ENCODE assay signal across 9 cellular contexts in genomic region chr13:31930901-31931522, GRCh38.
DNase-seq lines count a peak whose midpoint lies in the region; ATAC-seq lines count a peak whose summit lies in the region.
"Had no signal": no experiment of that assay in that cellular context is flagged by ENCODE, and none has a peak within 500 bp of the region (broad histone marks: within the 10 kb centered on the region; RNA-seq: fewer than 3 reads in every experiment).

No MANE protein-coding gene starts in this region.

- no peak overlapping the region for H3K9ac ChIP-seq in Karpas-422 (ENCODE audit: low read length)

- H3K27ac Mint-ChIP-seq in activated T-helper 1 cell treated with anti-CD3 and anti-CD28 coated beads, Interleukin-12 subunit alpha, Interleukin-12 subunit beta, Interleukin-2, Interleukin-4 antibody, amounts not matched to agents 30 ng/mL and 10 ng/mL and 1 ng/mL, durations not matched to agents 14 hours and 24 hours and 36 hours, result no peak overlapping the region

- H3K27me3 ChIP-seq in Karpas-422 (ENCODE audit: low read length), result no peaks in the 10 kb centered on the region
- H3K27me3 ChIP-seq: esophagus muscularis mucosa had no signal

- no peaks in the 10 kb centered on the region for H4K20me1 ChIP-seq in Karpas-422 (ENCODE audit: insufficient read depth, low read depth, low read length)

- H3K36me3 Mint-ChIP-seq in activated T-helper 1 cell treated with anti-CD3 and anti-CD28 coated beads, Interleukin-12 subunit alpha, Interleukin-12 subunit beta, Interleukin-2, Interleukin-4 antibody, amounts not matched to agents 30 ng/mL and 10 ng/mL and 1 ng/mL, durations not matched to agents 14 hours and 24 hours and 36 hours (ENCODE audit: low read depth), result no peaks in the 10 kb centered on the region

- H3K4me1 ChIP-seq in Karpas-422 (ENCODE audit: low read length), result no peaks in the 10 kb centered on the region

- in situ Hi-C loops in G401 (cut with HindIII; ENCODE audit: low sequenced_read_pairs), result no loop called here

- no peaks in the 10 kb centered on the region for H3K9me3 Mint-ChIP-seq in activated T-helper 1 cell treated with anti-CD3 and anti-CD28 coated beads, Interleukin-12 subunit alpha, Interleukin-12 subunit beta, Interleukin-2, Interleukin-4 antibody, amounts not matched to agents 30 ng/mL and 10 ng/mL and 1 ng/mL, durations not matched to agents 14 hours and 24 hours and 36 hours

- no peaks in the 10 kb centered on the region for H3K9me2 ChIP-seq in Karpas-422 (replicated peaks; ENCODE audit: insufficient read depth, low read length)

- no peak overlapping the region for H3K4me3 Mint-ChIP-seq in activated T-helper 1 cell treated with anti-CD3 and anti-CD28 coated beads, Interleukin-12 subunit alpha, Interleukin-12 subunit beta, Interleukin-2, Interleukin-4 antibody, amounts not matched to agents 30 ng/mL and 10 ng/mL and 1 ng/mL, durations not matched to agents 14 hours and 24 hours and 36 hours

- H3K4me2 ChIP-seq in Karpas-422 (ENCODE audit: low read depth, low read length, poor library complexity, severe bottlenecking), result no peak overlapping the region

- ATAC-seq in GM19372 (IDR thresholded peaks at IDR 0.05; ENCODE audit: low read depth, unreplicated experiment), result peak; percentile 97
- peak; percentile 98 for ATAC-seq in HG03135 (IDR thresholded peaks at IDR 0.05; ENCODE audit: unreplicated experiment)

- H3K36me3 ChIP-seq in Karpas-422 (ENCODE audit: insufficient read depth, low read length), result no peaks in the 10 kb centered on the region
- H3K36me3 ChIP-seq: esophagus muscularis mucosa had no signal

- peaks cover 4% of the 10 kb centered on the region for H3K27me3 Mint-ChIP-seq in activated T-helper 1 cell treated with anti-CD3 and anti-CD28 coated beads, Interleukin-12 subunit alpha, Interleukin-12 subunit beta, Interleukin-2, Interleukin-4 antibody, amounts not matched to agents 30 ng/mL and 10 ng/mL and 1 ng/mL, durations not matched to agents 14 hours and 24 hours and 36 hours (ENCODE audit: insufficient read depth)

- DNase-seq in G401 (ENCODE audit: low spot score) (peak; percentile 50), Karpas-422 (no peak), D341Med (ENCODE audit: low spot score) (no peak), NCI-H748 (lab: John Stamatoyannopoulos, UW; ENCODE audit: unreplicated experiment) (no peak)
- DNase-seq in activated T-helper 1 cell treated with anti-CD3 and anti-CD28 coated beads, Interleukin-12 subunit alpha, Interleukin-12 subunit beta, Interleukin-2, Interleukin-4 antibody, amounts not matched to agents 30 ng/mL and 10 ng/mL and 1 ng/mL, durations not matched to agents 14 hours and 24 hours and 36 hours (ENCODE audit: low spot score), result peak; percentile 48
- DNase-seq in activated effector memory CD4-positive, alpha-beta T cell treated with Interleukin-2 at 50 U/mL for 16 hours, result no peak

- H3K4me1 Mint-ChIP-seq in activated T-helper 1 cell treated with anti-CD3 and anti-CD28 coated beads, Interleukin-12 subunit alpha, Interleukin-12 subunit beta, Interleukin-2, Interleukin-4 antibody, amounts not matched to agents 30 ng/mL and 10 ng/mL and 1 ng/mL, durations not matched to agents 14 hours and 24 hours and 36 hours (ENCODE audit: low read depth), result peaks cover 17% of the 10 kb centered on the region

- H3K27ac ChIP-seq in Karpas-422 (ENCODE audit: low read length), result no peak overlapping the region
- H3K27ac ChIP-seq: esophagus muscularis mucosa had no signal

- H3K4me3 ChIP-seq in Karpas-422 (ENCODE audit: low read length), result no peak overlapping the region
- H3K4me3 ChIP-seq: esophagus muscularis mucosa had no signal

- H3K79me2 ChIP-seq in Karpas-422 (ENCODE audit: low read length), result no peaks in the 10 kb centered on the region

- no peaks in the 10 kb centered on the region for H3K9me3 ChIP-seq in Karpas-422 (ENCODE audit: low read length)
- H3K9me3 ChIP-seq: esophagus muscularis mucosa had no signal

- intact Hi-C loops in activated T-helper 1 cell treated with anti-CD3 and anti-CD28 coated beads, Interleukin-12 subunit alpha, Interleukin-12 subunit beta, Interleukin-2, Interleukin-4 antibody, amounts not matched to agents 30 ng/mL and 10 ng/mL and 1 ng/mL, durations not matched to agents 14 hours and 24 hours and 36 hours (cut with micrococcal nuclease), result loop anchor here (1.0 to 5.0 kb wide), 4 partner anchors 20 to 1611 kb away; no protein-coding TSS in a partner anchor

- no peak overlapping the region for H2AFZ ChIP-seq in Karpas-422 (ENCODE audit: low read length)

Comparison
In these comparisons a context has a peak if more than half of its experiments do, and no peak if none do; other contexts are left out.
1. DNase-seq: peak in G401 (single experiment) and activated T-helper 1 cell treated with anti-CD3 and anti-CD28 coated beads, Interleukin-12 subunit alpha, Interleukin-12 subunit beta, Interleukin-2, Interleukin-4 antibody, amounts not matched to agents 30 ng/mL and 10 ng/mL and 1 ng/mL, durations not matched to agents 14 hours and 24 hours and 36 hours (single experiment); none in activated effector memory CD4-positive, alpha-beta T cell treated with Interleukin-2 at 50 U/mL for 16 hours (single experiment), Karpas-422 (single experiment), D341Med (single experiment) and NCI-H748 (single experiment).